In the genomic region with DNA sequence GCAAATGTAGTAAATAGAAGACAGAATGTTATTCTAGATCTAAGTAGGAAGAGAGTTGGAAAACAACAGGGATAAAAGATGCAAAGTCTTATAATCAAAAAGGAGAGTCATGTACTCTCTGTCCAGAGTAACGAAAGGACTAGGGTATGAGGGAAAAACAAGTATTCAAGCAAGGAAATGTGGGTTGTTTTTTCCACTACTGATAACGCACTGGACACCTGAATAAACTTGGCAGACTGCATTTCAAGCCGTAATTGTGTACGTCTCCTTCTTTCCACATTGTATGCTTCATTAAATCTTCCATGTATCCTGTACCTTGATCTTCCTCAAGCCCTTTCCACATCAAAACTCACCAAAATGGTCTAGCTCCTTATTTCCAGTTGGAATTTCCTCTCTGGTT, we compare ENCODE assay signal across 1 cellular context.
TF ChIP-seq lines count a peak whose summit lies in the region.

No MANE protein-coding gene starts in this region.

TF ChIP-seq in K562, 482 proteins besides CTCF, POLR2A, EP300 and RAD21 (continued from another document):
- TF ChIP-seq FOXA1 (IDR thresholded peaks at IDR 0.05; ENCODE audit: borderline replicate concordance) (no peak), MTF1 (CRISPR knock-in tag; IDR thresholded peaks at IDR 0.05; ENCODE audit: borderline replicate concordance) (no peak), SP2 (IDR thresholded peaks at IDR 0.05; ENCODE audit: extremely low read depth, low read depth, low read length, poor library complexity, severe bottlenecking) (no peak), LCOR (CRISPR knock-in tag; IDR thresholded peaks at IDR 0.05) (no peak), FOXM1 (IDR thresholded peaks at IDR 0.05; ENCODE audit: low read depth) (no peak), FOXM1 (CRISPR knock-in tag; IDR thresholded peaks at IDR 0.05; ENCODE audit: low read depth) (no peak), CREB1 (IDR thresholded peaks at IDR 0.05) (no peak), CREB1 (CRISPR knock-in tag; IDR thresholded peaks at IDR 0.05) (no peak)
- TF ChIP-seq, protein P1, sequence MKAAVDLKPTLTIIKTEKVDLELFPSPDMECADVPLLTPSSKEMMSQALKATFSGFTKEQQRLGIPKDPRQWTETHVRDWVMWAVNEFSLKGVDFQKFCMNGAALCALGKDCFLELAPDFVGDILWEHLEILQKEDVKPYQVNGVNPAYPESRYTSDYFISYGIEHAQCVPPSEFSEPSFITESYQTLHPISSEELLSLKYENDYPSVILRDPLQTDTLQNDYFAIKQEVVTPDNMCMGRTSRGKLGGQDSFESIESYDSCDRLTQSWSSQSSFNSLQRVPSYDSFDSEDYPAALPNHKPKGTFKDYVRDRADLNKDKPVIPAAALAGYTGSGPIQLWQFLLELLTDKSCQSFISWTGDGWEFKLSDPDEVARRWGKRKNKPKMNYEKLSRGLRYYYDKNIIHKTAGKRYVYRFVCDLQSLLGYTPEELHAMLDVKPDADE (conservative IDR thresholded peaks at IDR 0.05; ENCODE audit: control insufficient read depth, low read depth, low read length), result no peak
- TF ChIP-seq, protein P2, sequence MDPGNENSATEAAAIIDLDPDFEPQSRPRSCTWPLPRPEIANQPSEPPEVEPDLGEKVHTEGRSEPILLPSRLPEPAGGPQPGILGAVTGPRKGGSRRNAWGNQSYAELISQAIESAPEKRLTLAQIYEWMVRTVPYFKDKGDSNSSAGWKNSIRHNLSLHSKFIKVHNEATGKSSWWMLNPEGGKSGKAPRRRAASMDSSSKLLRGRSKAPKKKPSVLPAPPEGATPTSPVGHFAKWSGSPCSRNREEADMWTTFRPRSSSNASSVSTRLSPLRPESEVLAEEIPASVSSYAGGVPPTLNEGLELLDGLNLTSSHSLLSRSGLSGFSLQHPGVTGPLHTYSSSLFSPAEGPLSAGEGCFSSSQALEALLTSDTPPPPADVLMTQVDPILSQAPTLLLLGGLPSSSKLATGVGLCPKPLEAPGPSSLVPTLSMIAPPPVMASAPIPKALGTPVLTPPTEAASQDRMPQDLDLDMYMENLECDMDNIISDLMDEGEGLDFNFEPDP (CRISPR knock-in tag; IDR thresholded peaks at IDR 0.05), result no peak
- TF ChIP-seq, protein P3, sequence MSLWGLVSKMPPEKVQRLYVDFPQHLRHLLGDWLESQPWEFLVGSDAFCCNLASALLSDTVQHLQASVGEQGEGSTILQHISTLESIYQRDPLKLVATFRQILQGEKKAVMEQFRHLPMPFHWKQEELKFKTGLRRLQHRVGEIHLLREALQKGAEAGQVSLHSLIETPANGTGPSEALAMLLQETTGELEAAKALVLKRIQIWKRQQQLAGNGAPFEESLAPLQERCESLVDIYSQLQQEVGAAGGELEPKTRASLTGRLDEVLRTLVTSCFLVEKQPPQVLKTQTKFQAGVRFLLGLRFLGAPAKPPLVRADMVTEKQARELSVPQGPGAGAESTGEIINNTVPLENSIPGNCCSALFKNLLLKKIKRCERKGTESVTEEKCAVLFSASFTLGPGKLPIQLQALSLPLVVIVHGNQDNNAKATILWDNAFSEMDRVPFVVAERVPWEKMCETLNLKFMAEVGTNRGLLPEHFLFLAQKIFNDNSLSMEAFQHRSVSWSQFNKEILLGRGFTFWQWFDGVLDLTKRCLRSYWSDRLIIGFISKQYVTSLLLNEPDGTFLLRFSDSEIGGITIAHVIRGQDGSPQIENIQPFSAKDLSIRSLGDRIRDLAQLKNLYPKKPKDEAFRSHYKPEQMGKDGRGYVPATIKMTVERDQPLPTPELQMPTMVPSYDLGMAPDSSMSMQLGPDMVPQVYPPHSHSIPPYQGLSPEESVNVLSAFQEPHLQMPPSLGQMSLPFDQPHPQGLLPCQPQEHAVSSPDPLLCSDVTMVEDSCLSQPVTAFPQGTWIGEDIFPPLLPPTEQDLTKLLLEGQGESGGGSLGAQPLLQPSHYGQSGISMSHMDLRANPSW (CRISPR knock-in tag; IDR thresholded peaks at IDR 0.05), result no peak
